ENCODE assay signal across 1 cellular context in genomic region chr5:172800088-172800551, GRCh38.
TF ChIP-seq lines count a peak whose summit lies in the region.

No MANE protein-coding gene starts in this region.

TF ChIP-seq in SK-N-SH, 30 proteins besides CTCF, POLR2A, EP300 and RAD21 (continued from another document):
- TF ChIP-seq, protein P1, sequence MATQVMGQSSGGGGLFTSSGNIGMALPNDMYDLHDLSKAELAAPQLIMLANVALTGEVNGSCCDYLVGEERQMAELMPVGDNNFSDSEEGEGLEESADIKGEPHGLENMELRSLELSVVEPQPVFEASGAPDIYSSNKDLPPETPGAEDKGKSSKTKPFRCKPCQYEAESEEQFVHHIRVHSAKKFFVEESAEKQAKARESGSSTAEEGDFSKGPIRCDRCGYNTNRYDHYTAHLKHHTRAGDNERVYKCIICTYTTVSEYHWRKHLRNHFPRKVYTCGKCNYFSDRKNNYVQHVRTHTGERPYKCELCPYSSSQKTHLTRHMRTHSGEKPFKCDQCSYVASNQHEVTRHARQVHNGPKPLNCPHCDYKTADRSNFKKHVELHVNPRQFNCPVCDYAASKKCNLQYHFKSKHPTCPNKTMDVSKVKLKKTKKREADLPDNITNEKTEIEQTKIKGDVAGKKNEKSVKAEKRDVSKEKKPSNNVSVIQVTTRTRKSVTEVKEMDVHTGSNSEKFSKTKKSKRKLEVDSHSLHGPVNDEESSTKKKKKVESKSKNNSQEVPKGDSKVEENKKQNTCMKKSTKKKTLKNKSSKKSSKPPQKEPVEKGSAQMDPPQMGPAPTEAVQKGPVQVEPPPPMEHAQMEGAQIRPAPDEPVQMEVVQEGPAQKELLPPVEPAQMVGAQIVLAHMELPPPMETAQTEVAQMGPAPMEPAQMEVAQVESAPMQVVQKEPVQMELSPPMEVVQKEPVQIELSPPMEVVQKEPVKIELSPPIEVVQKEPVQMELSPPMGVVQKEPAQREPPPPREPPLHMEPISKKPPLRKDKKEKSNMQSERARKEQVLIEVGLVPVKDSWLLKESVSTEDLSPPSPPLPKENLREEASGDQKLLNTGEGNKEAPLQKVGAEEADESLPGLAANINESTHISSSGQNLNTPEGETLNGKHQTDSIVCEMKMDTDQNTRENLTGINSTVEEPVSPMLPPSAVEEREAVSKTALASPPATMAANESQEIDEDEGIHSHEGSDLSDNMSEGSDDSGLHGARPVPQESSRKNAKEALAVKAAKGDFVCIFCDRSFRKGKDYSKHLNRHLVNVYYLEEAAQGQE (IDR thresholded peaks at IDR 0.05; ENCODE audit: low read depth, low read length): no peak
- TF ChIP-seq FOXJ3 (CRISPR knock-in tag; IDR thresholded peaks at IDR 0.05): no peak
